Comparison of ENCODE assay signal across 9 cellular contexts in genomic region chr4:153950100-153950979, GRCh38.
A peak's percentile ranks its signal among the peaks of the same experiment; 100 is the strongest.
DNase-seq lines count a peak whose midpoint lies in the region; ATAC-seq and TF ChIP-seq lines count a peak whose summit lies in the region.
"Had no signal": no experiment of that assay in that cellular context is flagged by ENCODE, and none has a peak within 500 bp of the region (broad histone marks: within the 10 kb centered on the region; RNA-seq: fewer than 3 reads in every experiment).

No MANE protein-coding gene starts in this region.

- H3K4me1 ChIP-seq in HCT116 (ENCODE audit: control insufficient read depth in 1 of 2, insufficient read depth in 2 of 2, low read length in 2 of 2): peaks cover 0 to 4% of the 10 kb centered on the region in 2 experiments; a peak in 1 of 4 replicates
- H3K4me1 ChIP-seq in mesendoderm (ENCODE audit: control insufficient read depth, low read depth, low read length): no peaks in the 10 kb centered on the region

- no peaks in the 10 kb centered on the region for H3K27me3 Mint-ChIP-seq in Calu3 (ENCODE audit: unreplicated experiment)

- H3K36me3 ChIP-seq in HCT116 (ENCODE audit: control insufficient read depth in 1 of 2, insufficient read depth in 2 of 2, low read length in 2 of 2): no peaks in the 10 kb centered on the region
- H3K36me3 ChIP-seq in mesendoderm (ENCODE audit: control insufficient read depth, insufficient read depth, low read length): no peaks in the 10 kb centered on the region
- H3K36me3 ChIP-seq: brain microvascular endothelial cell had no signal

- H2AFZ ChIP-seq in HCT116 (ENCODE audit: low read depth, low read length, poor library complexity, severe bottlenecking): no peak overlapping the region

- no peak overlapping the region for H2AK5ac ChIP-seq in mesendoderm (ENCODE audit: low read length)

- no peak overlapping the region for H3K4me3 Mint-ChIP-seq in Calu3 (ENCODE audit: low read depth, unreplicated experiment)

- no peaks in the 10 kb centered on the region for H3K36me3 Mint-ChIP-seq in Calu3 (ENCODE audit: insufficient read depth, unreplicated experiment)

- no peaks in the 10 kb centered on the region for H3K79me2 ChIP-seq in HCT116 (ENCODE audit: insufficient read depth, low read length)
- no peaks in the 10 kb centered on the region for H3K79me2 ChIP-seq in mesendoderm (ENCODE audit: control insufficient read depth, insufficient read depth, low read length)

- H3K4me2 ChIP-seq in HCT116 (ENCODE audit: low read length): no peak overlapping the region
- H3K4me2 ChIP-seq in mesendoderm (ENCODE audit: low read length): no peak overlapping the region

- peak overlapping the region; percentile 40 for H3K27ac Mint-ChIP-seq in Calu3 (ENCODE audit: unreplicated experiment)

- TF ChIP-seq RAD21 in HCT116 (IDR thresholded peaks at IDR 0.05; ENCODE audit: low read depth): no peak

- H3K4me1 Mint-ChIP-seq in Calu3 (ENCODE audit: low read depth, unreplicated experiment): peaks cover 12% of the 10 kb centered on the region

- intact Hi-C loops in Calu3 (cut with micrococcal nuclease; ENCODE audit: unreplicated experiment) (no loop called here), HCT116 (cut with micrococcal nuclease) (no loop called here)

- peak; percentile 61; the same call in 1 of the 2 replicates for ATAC-seq in HCT116

- H3K4ac ChIP-seq in mesendoderm (ENCODE audit: low read depth, low read length): no peak overlapping the region

- H4K5ac ChIP-seq in mesendoderm (ENCODE audit: low read length): no peak overlapping the region

- TF ChIP-seq CTCF in Calu3 (IDR thresholded peaks at IDR 0.05; ENCODE audit: unreplicated experiment) (no peak), HCT116 (IDR thresholded peaks at IDR 0.05 in 2 of 3, conservative IDR thresholded peaks at IDR 0.05 in 1 of 3; ENCODE audit: borderline replicate concordance in 1 of 3, insufficient read depth in 1 of 3, low read depth in 2 of 3, low read length in 2 of 3) (no peak)

- no peak overlapping the region for H3K18ac ChIP-seq in mesendoderm (ENCODE audit: low read length)

- no peaks in the 10 kb centered on the region for H3K9me2 ChIP-seq in HCT116 (ENCODE audit: insufficient read depth)

- POLR2A ChIA-PET in HCT116 (lab: Charles Lee): interaction anchor here (0.6 kb wide), 1 partner anchor 254 kb away, joined by 3 read pairs; no protein-coding TSS in a partner anchor

- RAD21 ChIA-PET in HCT116 (lab: Charles Lee; ENCODE audit: low non-redundant PET in 1 of 2, low total read pairs in 2 of 2, uncharacterized antibody in 2 of 2, unreplicated experiment in 2 of 2): no interaction called here

- peak; percentile 42 for DNase-seq in Calu3
- no peak for DNase-seq in HCT116 (ENCODE audit: low read depth, low spot score)
- DNase-seq in OCI-M1 (lab: John Stamatoyannopoulos, UW): peak; percentile 58
- peak; percentile 4 to 52 for DNase-seq in erythroblast (lab: John Stamatoyannopoulos, UW)
- no peak for DNase-seq in DMS153 treated with DMSO at 0.1 percent for 48 hours (lab: John Stamatoyannopoulos, UW; ENCODE audit: unreplicated experiment)
- DNase-seq in GF-D8 (lab: John Stamatoyannopoulos, UW): no peak
- no peak for DNase-seq in mesendoderm
- no peak for DNase-seq in middle frontal gyrus (ENCODE audit: extremely low spot score, low spot score)
- DNase-seq: brain microvascular endothelial cell had no signal

- TF ChIP-seq POLR2A in HCT116 (IDR thresholded peaks at IDR 0.05; ENCODE audit: borderline replicate concordance, extremely low read depth, insufficient read depth, insufficient read length) (no peak), erythroblast (IDR thresholded peaks at IDR 0.05; ENCODE audit: low read length) (no peak)

- no TSS peak for BruUV-seq in Calu3 (replicated peaks; lab: Mats Ljungman, UMichigan)
- no TSS peak for BruUV-seq in HCT116 (replicated peaks; lab: Mats Ljungman, UMichigan)

- CTCF ChIA-PET in Calu3 (lab: Charles Lee): interaction anchor here (0.6 to 1.4 kb wide), 4 partner anchors 9 to 220 kb away, joined by 3 to 7 read pairs (median 4); no protein-coding TSS in a partner anchor
- CTCF ChIA-PET in HCT116 (lab: Charles Lee): no interaction called here

- H3K9ac ChIP-seq in HCT116 (ENCODE audit: low read length) (no peak overlapping the region), mesendoderm (ENCODE audit: low read length) (no peak overlapping the region)

- no peak overlapping the region for H3K56ac ChIP-seq in mesendoderm (ENCODE audit: low read length)

- no peaks in the 10 kb centered on the region for H3K9me3 ChIP-seq in HCT116 (ENCODE audit: control insufficient read depth in 1 of 2, insufficient read depth in 1 of 2, low read depth in 1 of 2, low read length in 2 of 2)

- H2BK5ac ChIP-seq in mesendoderm (ENCODE audit: low read length): no peak overlapping the region

- H2BK15ac ChIP-seq in mesendoderm (replicated peaks; ENCODE audit: low read depth): no peak overlapping the region

- H3K27ac ChIP-seq in HCT116 (ENCODE audit: low read depth, low read length) (no peak overlapping the region), mesendoderm (ENCODE audit: low read depth, low read length) (no peak overlapping the region)
- H3K27ac ChIP-seq: brain microvascular endothelial cell had no signal

- H3K27me3 ChIP-seq in HCT116 (ENCODE audit: insufficient read depth, low read length) (no peaks in the 10 kb centered on the region), mesendoderm (ENCODE audit: insufficient read depth, low read length, poor library complexity) (no peaks in the 10 kb centered on the region)
- H3K27me3 ChIP-seq: brain microvascular endothelial cell had no signal

- H3K9me3 Mint-ChIP-seq in Calu3 (ENCODE audit: low read depth, unreplicated experiment): peaks cover 9% of the 10 kb centered on the region

- no peak overlapping the region for H2BK120ac ChIP-seq in mesendoderm (ENCODE audit: low read depth, low read length)

- WGBS in mesendoderm (ENCODE audit: extremely low coverage, insufficient coverage, low lambda C conversion rate): no CpG with 5 or more reads among the region's 7 CpGs

- H3K79me1 ChIP-seq in mesendoderm (ENCODE audit: low read length): no peaks in the 10 kb centered on the region

- H4K20me1 ChIP-seq in HCT116 (ENCODE audit: insufficient read depth): no peaks in the 10 kb centered on the region

- H3K4me3 ChIP-seq in HCT116 (replicated peaks in 1 of 2; ENCODE audit: low read depth in 1 of 2, low read length in 2 of 2): no peak overlapping the region
- no peak overlapping the region for H3K4me3 ChIP-seq in mesendoderm (ENCODE audit: low read length)

- no peak overlapping the region for H3K23ac ChIP-seq in mesendoderm (ENCODE audit: low read length)

- H4K8ac ChIP-seq in mesendoderm (ENCODE audit: low read depth, low read length): no peak overlapping the region

TF ChIP-seq in HCT116, 20 proteins besides CTCF, POLR2A, EP300 and RAD21 (continues in another document):
- TF ChIP-seq ZBTB33 (IDR thresholded peaks at IDR 0.05; ENCODE audit: extremely low read depth, insufficient replicate concordance, low read length) (no peak), ATF3 (IDR thresholded peaks at IDR 0.05) (no peak), ELF1 (IDR thresholded peaks at IDR 0.05; ENCODE audit: borderline replicate concordance, low read depth) (no peak), CBX3 (IDR thresholded peaks at IDR 0.05; ENCODE audit: low read depth) (no peak), POLR2AphosphoS5 (IDR thresholded peaks at IDR 0.05; ENCODE audit: low read depth, low read length) (no peak), MAX (IDR thresholded peaks at IDR 0.05) (no peak), EZH2phosphoT487 (IDR thresholded peaks at IDR 0.05; ENCODE audit: borderline replicate concordance) (no peak)

Comparison
In these comparisons a context has a peak if more than half of its experiments do, and no peak if none do; other contexts are left out.
1. DNase-seq: peak in Calu3 (single experiment), OCI-M1 (single experiment) and erythroblast (2 of 2); none in HCT116 (single experiment), DMS153 treated with DMSO at 0.1 percent for 48 hours (single experiment), GF-D8 (single experiment), mesendoderm (single experiment) and middle frontal gyrus (single experiment).